Comparison of ENCODE assay signal across 14 cellular contexts in genomic region chr15:26179906-26180305, GRCh38.
DNase-seq lines count a peak whose midpoint lies in the region; ATAC-seq and TF ChIP-seq lines count a peak whose summit lies in the region.
"Had no signal": no experiment of that assay in that cellular context is flagged by ENCODE, and none has a peak within 500 bp of the region (broad histone marks: within the 10 kb centered on the region; RNA-seq: fewer than 3 reads in every experiment).

No MANE protein-coding gene starts in this region.

- H4K20me1 ChIP-seq in OCI-LY7 (ENCODE audit: insufficient read depth, low read length), result no peaks in the 10 kb centered on the region

- no peaks in the 10 kb centered on the region for H3K27me3 ChIP-seq in heart left ventricle
- H3K27me3 ChIP-seq: upper lobe of left lung had no signal

- H3K36me3 ChIP-seq in OCI-LY7 (ENCODE audit: insufficient read depth, low read length) (no peaks in the 10 kb centered on the region), heart left ventricle (no peaks in the 10 kb centered on the region)
- H3K36me3 ChIP-seq: upper lobe of left lung had no signal

- DNase-seq in NCI-H748 (lab: John Stamatoyannopoulos, UW; ENCODE audit: unreplicated experiment) (peak; percentile 40), NCI-H748 treated with DMSO at 0.1 percent for 48 hours (lab: John Stamatoyannopoulos, UW) (no peak), OCI-LY7 (ENCODE audit: low spot score) (no peak), heart left ventricle (no peak), retina (peak; percentile 39)
- DNase-seq in activated naive CD4-positive, alpha-beta T cell treated with anti-CD3 and anti-CD28 coated beads, Interleukin-2, amount 50 U/mL, for 16 hours, result no peak
- DNase-seq: activated B cell treated with CpG ODN at 0.5 μM for 24 hours; activated T-cell treated with anti-CD3 and anti-CD28 coated beads, Interleukin-2, amount 50 U/mL, for 72 hours; EL; NCI-H1436 treated with DMSO at 0.1 percent for 48 hours had no signal

- H3K4me1 ChIP-seq in OCI-LY7 (ENCODE audit: insufficient read depth, low read length, poor library complexity, severe bottlenecking), result no peaks in the 10 kb centered on the region
- no peaks in the 10 kb centered on the region for H3K4me1 ChIP-seq in heart left ventricle
- H3K4me1 ChIP-seq: upper lobe of left lung had no signal

- H3K4me2 ChIP-seq in OCI-LY7 (ENCODE audit: low read length), result no peak overlapping the region

- H3K79me2 ChIP-seq in OCI-LY7 (ENCODE audit: insufficient read depth, low read depth, low read length), result no peaks in the 10 kb centered on the region

- POLR2A ChIA-PET in OCI-LY7 (lab: Charles Lee), result no interaction called here

- intact Hi-C loops in OCI-LY7 (cut with micrococcal nuclease; ENCODE audit: unreplicated experiment), result no loop called here
- intact Hi-C loops in heart left ventricle (cut with DNase I), result loop anchor here in 6 of 10 donors (2.0 to 10.0 kb wide), 5 partner anchors 65 to 687 kb away; partner anchors contain the start of gene GABRA5 (in 3 of the 6)

- no peak overlapping the region for H3K27ac ChIP-seq in OCI-LY7 (ENCODE audit: low read depth, low read length, poor library complexity, severe bottlenecking)
- H3K27ac ChIP-seq in heart left ventricle, result no peak overlapping the region
- H3K27ac ChIP-seq: RWPE1, upper lobe of left lung had no signal

- no peak overlapping the region for H3K4me3 ChIP-seq in OCI-LY7 (ENCODE audit: low read depth, low read length, poor library complexity, severe bottlenecking)
- H3K4me3 ChIP-seq in heart left ventricle, result no peak overlapping the region
- H3K4me3 ChIP-seq: upper lobe of left lung had no signal

- no peaks in the 10 kb centered on the region for H3K9me2 ChIP-seq in OCI-LY7 (ENCODE audit: insufficient read depth, low read length)

- no peak for TF ChIP-seq POLR2A in heart left ventricle (IDR thresholded peaks at IDR 0.05)

- H3K9me3 ChIP-seq in OCI-LY7 (ENCODE audit: low read length) (no peaks in the 10 kb centered on the region), heart left ventricle (no peaks in the 10 kb centered on the region)
- H3K9me3 ChIP-seq: upper lobe of left lung had no signal

- ATAC-seq in heart left ventricle (peak in 3 of 4 donors; percentile 61 to 79 (median 68)), HG03025 (IDR thresholded peaks at IDR 0.05; ENCODE audit: low FRiP score, unreplicated experiment) (no peak)
- no peak for ATAC-seq in activated CD4-positive, CD25-positive, alpha-beta regulatory T cell treated with anti-CD3 and anti-CD28 coated beads, Interleukin-2, amount 50 U/mL, for 24 hours
- ATAC-seq: activated T-cell treated with anti-CD3 and anti-CD28 coated beads, Interleukin-2, amount 50 U/mL, for 72 hours had no signal

- no TSS peak for BruUV-seq in OCI-LY7 (replicated peaks; lab: Mats Ljungman, UMichigan)

- TF ChIP-seq CTCF in OCI-LY7 (conservative IDR thresholded peaks at IDR 0.05; ENCODE audit: low read length), result peak; percentile 36; the same call in 1 of the 2 replicates
- TF ChIP-seq CTCF in heart left ventricle (IDR thresholded peaks at IDR 0.05), result peak in 9 of 12 donors; percentile 8 to 48 (median 34)

- CTCF ChIA-PET in OCI-LY7 (lab: Charles Lee; ENCODE audit: unreplicated experiment), result no interaction called here

- 42 to 54% (median 46%) methylated on average over 6 of the region's 6 CpGs for WGBS in heart left ventricle, 4 donors

- no peak overlapping the region for H2AFZ ChIP-seq in OCI-LY7 (ENCODE audit: low read length)

Comparison
In these comparisons a context has a peak if more than half of its experiments do, and no peak if none do; other contexts are left out.
1. DNase-seq: peak in NCI-H748 (single experiment) and retina (single experiment); none in NCI-H748 treated with DMSO at 0.1 percent for 48 hours (single experiment), OCI-LY7 (single experiment), heart left ventricle (0 of 5) and activated naive CD4-positive, alpha-beta T cell treated with anti-CD3 and anti-CD28 coated beads, Interleukin-2, amount 50 U/mL, for 16 hours (single experiment).
2. ATAC-seq: peak in heart left ventricle (3 of 4); none in HG03025 (single experiment) and activated CD4-positive, CD25-positive, alpha-beta regulatory T cell treated with anti-CD3 and anti-CD28 coated beads, Interleukin-2, amount 50 U/mL, for 24 hours (0 of 2).